In the genomic region with DNA sequence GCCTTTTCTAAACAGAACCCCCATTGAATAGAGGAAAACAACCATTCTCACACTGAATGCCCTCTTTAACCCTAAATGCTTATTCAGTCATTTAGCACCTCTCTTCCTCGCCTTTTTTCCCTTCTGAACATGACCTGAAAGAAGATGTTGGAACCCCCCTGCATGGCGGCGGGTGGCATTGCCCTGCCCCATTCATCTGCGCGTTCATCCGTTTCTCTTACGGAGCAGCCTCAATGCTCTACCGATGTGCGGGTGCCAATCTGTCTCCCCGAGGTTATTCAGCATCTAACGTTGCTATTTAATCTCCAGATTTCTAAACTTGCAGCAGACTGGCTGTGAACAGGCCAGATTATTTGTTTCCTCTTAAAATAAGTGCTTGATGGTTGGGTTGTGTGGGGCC, we compare ENCODE assay signal across 29 cellular contexts.
"Had no signal": no experiment of that assay in that cellular context is flagged by ENCODE, and none has a peak within 500 bp of the region (broad histone marks: within the 10 kb centered on the region; RNA-seq: fewer than 3 reads in every experiment).

No MANE protein-coding gene starts in this region.

- H3K36me3 Mint-ChIP-seq: naive thymus-derived CD8-positive, alpha-beta T cell had no signal

- H3K4me3 Mint-ChIP-seq: dendritic cell treated with granulocyte-macrophage colony-stimulating factor and Interleukin-4, amounts not matched to agents 40 ng/mL and 50 ng/mL, for 4 days; effector memory CD8-positive, alpha-beta T cell; naive thymus-derived CD8-positive, alpha-beta T cell; nephron progenitor cell had no signal

- H3K4me3 ChIP-seq: colonic mucosa, esophagus squamous epithelium, left lung, pancreas, right atrium auricular region, smooth muscle cell, stomach, thoracic aorta, tibial nerve, upper lobe of left lung, uterus had no signal

- H3K4me2 ChIP-seq: smooth muscle cell had no signal

- ATAC-seq: effector memory CD8-positive, alpha-beta T cell; left cardiac atrium; naive thymus-derived CD8-positive, alpha-beta T cell; pancreas; sciatic nerve had no signal

- H3K27me3 ChIP-seq: colonic mucosa, esophagus squamous epithelium, left lung, neutrophil, right atrium auricular region, tibial nerve, upper lobe of left lung, uterus had no signal

- H3K27ac Mint-ChIP-seq: dendritic cell treated with granulocyte-macrophage colony-stimulating factor and Interleukin-4, amounts not matched to agents 40 ng/mL and 50 ng/mL, for 4 days; effector memory CD8-positive, alpha-beta T cell; naive thymus-derived CD8-positive, alpha-beta T cell; nephron progenitor cell; progenitor cell of endocrine pancreas had no signal

- H3K9me3 ChIP-seq: colonic mucosa, left lung, neutrophil, pancreas, right atrium auricular region, thoracic aorta, uterus had no signal

- H3K27ac ChIP-seq: colonic mucosa, esophagus squamous epithelium, left lung, neutrophil, pancreas, right atrium auricular region, stomach, thoracic aorta, tibial nerve, upper lobe of left lung, uterus had no signal

- H3K4me1 Mint-ChIP-seq: nephron progenitor cell had no signal

- H3K27me3 Mint-ChIP-seq: dendritic cell treated with granulocyte-macrophage colony-stimulating factor and Interleukin-4, amounts not matched to agents 40 ng/mL and 50 ng/mL, for 4 days; effector memory CD8-positive, alpha-beta T cell had no signal

- H3K4me1 ChIP-seq: colonic mucosa, esophagus squamous epithelium, left lung, pancreas, right atrium auricular region, stomach, tibial nerve had no signal

- H3K9me3 Mint-ChIP-seq: nephron progenitor cell had no signal

- DNase-seq: central memory CD4-positive, alpha-beta T cell; colonic mucosa; effector memory CD8-positive, alpha-beta T cell; erythroblast; esophagus squamous epithelium; foreskin melanocyte; kidney; left cardiac atrium; left lung; mesendoderm; naive thymus-derived CD8-positive, alpha-beta T cell; nephron progenitor cell; pancreas; stimulated activated CD4-positive, alpha-beta T cell treated with anti-CD3 and anti-CD28 coated beads, Interleukin-12 subunit alpha, Interleukin-12 subunit beta, amount 100 ng/mL, for 4 hours; stimulated activated CD4-positive, alpha-beta T cell treated with anti-CD3 and anti-CD28 coated beads, Interleukin-1b, Interleukin-23, amount 100 ng/mL, for 48 hours; stimulated activated CD4-positive, alpha-beta T cell treated with anti-CD3 and anti-CD28 coated beads, Interleukin-4, amount 100 ng/mL, for 1 hour; stimulated activated CD8-positive, alpha-beta memory T cell treated with anti-CD3 and anti-CD28 coated beads, Interleukin-4, amount 100 ng/mL, for 48 hours; stimulated activated naive CD4-positive, alpha-beta T cell treated with Interleukin-2 at 50 U/mL for 16 hours; stomach; uterus had no signal
